8 cellular contexts compared by ENCODE assay signal in the genomic region with DNA sequence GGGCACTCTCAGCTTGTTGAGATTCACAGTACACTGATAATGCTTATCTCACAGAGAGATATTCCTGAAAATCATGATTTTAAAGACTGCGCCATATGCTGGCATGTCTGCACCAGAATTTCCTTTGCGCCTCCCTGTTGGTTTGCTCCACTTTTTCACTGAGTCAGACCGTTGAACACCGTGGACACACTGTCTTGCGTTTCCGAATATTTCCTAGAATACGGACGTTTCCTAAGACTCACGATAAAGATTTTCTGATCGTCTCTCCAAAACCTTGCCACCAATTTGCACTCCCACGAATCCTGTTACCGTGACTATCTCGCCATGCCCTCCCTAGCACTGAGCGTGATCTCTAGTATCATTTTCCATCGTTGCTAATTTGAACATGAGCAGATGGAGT. TPM values are rescaled to one million over a fixed set of nuclear protein-coding genes. Genes with fewer than 3 reads are reported as not detected.
DNase-seq lines count a peak whose midpoint lies in the region; ATAC-seq and TF ChIP-seq lines count a peak whose summit lies in the region.

No MANE protein-coding gene starts in this region.

- no peaks in the 10 kb centered on the region for H3K36me3 Mint-ChIP-seq in activated naive CD4-positive, alpha-beta T cell treated with anti-CD3 and anti-CD28 coated beads, Interleukin-2, amount 10 ng/mL, durations not matched to agents 7 days and 5 days

- no peak overlapping the region for H3K27ac Mint-ChIP-seq in activated naive CD4-positive, alpha-beta T cell treated with anti-CD3 and anti-CD28 coated beads, Interleukin-2, amount 10 ng/mL, durations not matched to agents 7 days and 5 days

- no peak for TF ChIP-seq CTCF in cardiac fibroblast (IDR thresholded peaks at IDR 0.05; ENCODE audit: low read depth, low read length)
- TF ChIP-seq CTCF in upper lobe of left lung (IDR thresholded peaks at IDR 0.05): no peak
- TF ChIP-seq CTCF in adrenal gland (IDR thresholded peaks at IDR 0.05): no peak

- DNase-seq in activated naive CD4-positive, alpha-beta T cell treated with anti-CD3 and anti-CD28 coated beads, Interleukin-2, amount 10 ng/mL, durations not matched to agents 7 days and 5 days: no peak
- no peak for DNase-seq in activated naive CD4-positive, alpha-beta T cell treated with anti-CD3 and anti-CD28 coated beads, Interleukin-2, amount 50 U/mL, for 16 hours
- DNase-seq in cardiac fibroblast (ENCODE audit: low read depth in 2 of 2) (no peak), upper lobe of left lung (no peak), adrenal gland (no peak), NCI-H1092 treated with DMSO at 0.1 percent for 48 hours (lab: John Stamatoyannopoulos, UW) (no peak)

- H3K27ac ChIP-seq in mesodermal cell (ENCODE audit: low read depth, low read length, severe bottlenecking) (no peak overlapping the region), upper lobe of left lung (peak overlapping the region in 1 of 4 donors; percentile 85), adrenal gland (no peak overlapping the region)

- H3K4me1 ChIP-seq in mesodermal cell (ENCODE audit: control insufficient read depth, insufficient read depth, low read length, poor library complexity, severe bottlenecking) (no peaks in the 10 kb centered on the region), upper lobe of left lung (peaks cover 4 to 23% (median 14%) of the 10 kb centered on the region in 4 donors), adrenal gland (replicated peaks in 1 of 2) (peaks cover 0 to 16% of the 10 kb centered on the region in 2 donors)

- no peak for ATAC-seq in upper lobe of left lung (ENCODE audit: low FRiP score in 2 of 2)
- no peak for ATAC-seq in GM21723 (IDR thresholded peaks at IDR 0.05; ENCODE audit: unreplicated experiment)

- H3K9me3 ChIP-seq in mesodermal cell (ENCODE audit: control insufficient read depth, low read length): no peaks in the 10 kb centered on the region
- H3K9me3 ChIP-seq in upper lobe of left lung: no peaks in the 10 kb centered on the region
- no peaks in the 10 kb centered on the region for H3K9me3 ChIP-seq in adrenal gland (replicated peaks in 1 of 3)

- H3K27me3 ChIP-seq in upper lobe of left lung (no peaks in the 10 kb centered on the region), adrenal gland (no peaks in the 10 kb centered on the region)

- TF ChIP-seq POLR2A in upper lobe of left lung (IDR thresholded peaks at IDR 0.05) (no peak), adrenal gland (IDR thresholded peaks at IDR 0.05) (no peak)

- peaks cover 6% of the 10 kb centered on the region for H3K4me1 Mint-ChIP-seq in activated naive CD4-positive, alpha-beta T cell treated with anti-CD3 and anti-CD28 coated beads, Interleukin-2, amount 10 ng/mL, durations not matched to agents 7 days and 5 days

- H3K36me3 ChIP-seq in mesodermal cell (ENCODE audit: control insufficient read depth, insufficient read depth, low read length): no peaks in the 10 kb centered on the region
- H3K36me3 ChIP-seq in upper lobe of left lung: no peaks in the 10 kb centered on the region
- H3K36me3 ChIP-seq in adrenal gland (replicated peaks in 1 of 2): no peaks in the 10 kb centered on the region

- WGBS in mesodermal cell (ENCODE audit: insufficient coverage in 2 of 2), 2 experiments: 64 to 72% methylated on average over 12 to 14 of the region's 15 CpGs
- WGBS in upper lobe of left lung, 2 donors: 31 to 39% methylated on average over 15 of the region's 15 CpGs
- WGBS in adrenal gland, 4 donors: 25 to 40% (median 36%) methylated on average over 15 of the region's 15 CpGs

- CTCF ChIA-PET in activated naive CD4-positive, alpha-beta T cell treated with anti-CD3 and anti-CD28 coated beads, Interleukin-2, amount 10 ng/mL, durations not matched to agents 7 days and 5 days (lab: Charles Lee): interaction anchor here (1.1 to 1.6 kb wide), 3 partner anchors 43 to 340 kb away, joined by 3 to 6 read pairs (median 4); no protein-coding TSS in a partner anchor

- H3K4me3 Mint-ChIP-seq in activated naive CD4-positive, alpha-beta T cell treated with anti-CD3 and anti-CD28 coated beads, Interleukin-2, amount 10 ng/mL, durations not matched to agents 7 days and 5 days: peak overlapping the region; percentile 80

- TF ChIP-seq EP300 in upper lobe of left lung (IDR thresholded peaks at IDR 0.05): no peak

- intact Hi-C loops in adrenal gland (cut with DNase I): loop anchor here (5.0 to 10.0 kb wide), 2 partner anchors 43 to 85 kb away; no protein-coding TSS in a partner anchor

- H3K9me3 Mint-ChIP-seq in activated naive CD4-positive, alpha-beta T cell treated with anti-CD3 and anti-CD28 coated beads, Interleukin-2, amount 10 ng/mL, durations not matched to agents 7 days and 5 days: no peaks in the 10 kb centered on the region

- peak overlapping the region; percentile 59 to 64 for H3K4me3 ChIP-seq in cardiac fibroblast (replicated peaks in 1 of 2; ENCODE audit: low read depth in 2 of 2, low read length in 2 of 2)
- H3K4me3 ChIP-seq in mesodermal cell (ENCODE audit: extremely low read depth, insufficient read depth, low read length, poor library complexity, severe bottlenecking): peak overlapping the region; percentile 59
- H3K4me3 ChIP-seq in upper lobe of left lung: peak overlapping the region in 3 of 4 donors; percentile 64 to 97 (median 76)
- H3K4me3 ChIP-seq in adrenal gland: peak overlapping the region in 2 of 4 donors; percentile 42 to 69

- H3K27me3 Mint-ChIP-seq in activated naive CD4-positive, alpha-beta T cell treated with anti-CD3 and anti-CD28 coated beads, Interleukin-2, amount 10 ng/mL, durations not matched to agents 7 days and 5 days: peaks cover 29% of the 10 kb centered on the region

RNA-seq across cellular contexts. Expression of a gene that starts 0.5 kb away (rescaled TPM):
- polyA plus RNA-seq in mesodermal cell (2013, experiment 1 of 2): 2.1 TPM
- polyA plus RNA-seq in mesodermal cell (2013, experiment 2 of 2): 1.1 TPM
- total RNA-seq in upper lobe of left lung (10 to 100 TPM; 12.6 to 33.0 (median 30.0) TPM), adrenal gland (10 to 100 TPM in 1 of 8 donors, 1 to 10 TPM in 7; 1.1 to 12.7 (median 7.0) TPM)
- polyA plus RNA-seq in adrenal gland: 1 to 10 TPM; 4.5 to 7.7 (median 7.3) TPM

RNA-seq across cellular contexts. Expression of a gene that starts 58.4 kb away (rescaled TPM):
- 2.7 TPM for polyA plus RNA-seq in mesodermal cell (2013, experiment 1 of 2)
- polyA plus RNA-seq in mesodermal cell (2013, experiment 2 of 2): 2.0 TPM
- 100 to 1,000 TPM in 1 of 6 donors, 10 to 100 TPM in 5; 44.2 to 125 (median 62.0) TPM for total RNA-seq in upper lobe of left lung
- total RNA-seq in adrenal gland: 10 to 100 TPM; 18.3 to 48.6 (median 29.8) TPM
- 10 to 100 TPM; 13.7 to 46.1 (median 23.5) TPM for polyA plus RNA-seq in adrenal gland
